15 cellular contexts compared by ENCODE assay signal in the genomic region with DNA sequence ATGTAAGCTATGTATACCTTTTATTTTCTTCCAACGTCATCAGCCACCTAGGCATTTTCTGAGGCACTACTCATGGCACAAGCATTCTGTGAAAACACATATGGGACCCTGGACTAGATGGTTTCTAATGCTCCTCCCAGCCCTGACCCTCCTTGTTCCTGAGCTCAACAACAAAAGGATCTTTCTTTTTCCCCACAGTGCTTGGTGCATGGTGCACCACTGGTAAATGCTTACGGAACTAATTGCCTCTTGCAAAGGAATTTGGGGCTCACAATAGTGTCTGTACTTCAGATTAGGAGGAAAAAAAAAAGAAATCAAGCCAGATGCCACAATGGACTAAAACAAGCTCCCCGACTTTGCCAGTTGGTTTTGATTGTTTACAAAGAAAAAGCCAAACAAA.
"Had no signal": no experiment of that assay in that cellular context is flagged by ENCODE, and none has a peak within 500 bp of the region (broad histone marks: within the 10 kb centered on the region; RNA-seq: fewer than 3 reads in every experiment).

No MANE protein-coding gene starts in this region.

- H3K36me3 ChIP-seq: cardiac muscle cell, prostate gland, sigmoid colon, upper lobe of right lung had no signal

- DNase-seq: activated CD4-positive, alpha-beta T cell treated with anti-CD3 and anti-CD28 coated beads, Interleukin-2, amount 10 ng/mL, durations not matched to agents 24 days and 14 days; activated CD8-positive, alpha-beta T cell treated with anti-CD3 and anti-CD28 coated beads, Interleukin-2, amount 10 ng/mL, durations not matched to agents 7 days and 5 days; activated naive CD4-positive, alpha-beta T cell treated with Interleukin-2 at 50 U/mL for 16 hours; activated naive CD8-positive, alpha-beta T cell treated with anti-CD3 and anti-CD28 coated beads, Interleukin-2, amount 10 ng/mL, durations not matched to agents 7 days and 5 days; activated T-cell treated with anti-CD3 and anti-CD28 coated beads, Interleukin-2, amount 50 U/mL, for 24 hours; foreskin keratinocyte; kidney glomerular epithelial cell; sigmoid colon; stimulated activated naive B cell treated with anti-CD40 and anti-IgM and Interleukin-4, amounts not matched to agents 10 μg/mL and 1 μg/mL and 100 μg/mL, for 72 hours; T-helper 1 cell; T-helper 9 cell; upper lobe of right lung had no signal

- H3K4me3 ChIP-seq: cardiac muscle cell, prostate gland, sigmoid colon, upper lobe of right lung had no signal

- H3K4me1 ChIP-seq: foreskin keratinocyte, prostate gland had no signal

- H3K27me3 ChIP-seq: cardiac muscle cell, foreskin keratinocyte, sigmoid colon, upper lobe of right lung had no signal

- ATAC-seq: activated CD8-positive, alpha-beta T cell treated with anti-CD3 and anti-CD28 coated beads, Interleukin-2, amount 10 ng/mL, durations not matched to agents 7 days and 5 days; foreskin keratinocyte; natural killer cell treated with Interleukin-12 subunit alpha and Interleukin-12 subunit beta and Interleukin-15 and Interleukin-18, amount 100 ng/mL, for 72 hours; stimulated activated naive B cell treated with anti-CD40 and anti-IgM and Interleukin-4, amounts not matched to agents 10 μg/mL and 1 μg/mL and 100 μg/mL, for 72 hours; upper lobe of right lung had no signal

- H3K27ac ChIP-seq: cardiac muscle cell, foreskin keratinocyte, prostate gland, sigmoid colon, upper lobe of right lung had no signal

- H3K9me3 ChIP-seq: prostate gland, sigmoid colon, upper lobe of right lung had no signal
